ENCODE assay signal across 12 cellular contexts in the genomic region with DNA sequence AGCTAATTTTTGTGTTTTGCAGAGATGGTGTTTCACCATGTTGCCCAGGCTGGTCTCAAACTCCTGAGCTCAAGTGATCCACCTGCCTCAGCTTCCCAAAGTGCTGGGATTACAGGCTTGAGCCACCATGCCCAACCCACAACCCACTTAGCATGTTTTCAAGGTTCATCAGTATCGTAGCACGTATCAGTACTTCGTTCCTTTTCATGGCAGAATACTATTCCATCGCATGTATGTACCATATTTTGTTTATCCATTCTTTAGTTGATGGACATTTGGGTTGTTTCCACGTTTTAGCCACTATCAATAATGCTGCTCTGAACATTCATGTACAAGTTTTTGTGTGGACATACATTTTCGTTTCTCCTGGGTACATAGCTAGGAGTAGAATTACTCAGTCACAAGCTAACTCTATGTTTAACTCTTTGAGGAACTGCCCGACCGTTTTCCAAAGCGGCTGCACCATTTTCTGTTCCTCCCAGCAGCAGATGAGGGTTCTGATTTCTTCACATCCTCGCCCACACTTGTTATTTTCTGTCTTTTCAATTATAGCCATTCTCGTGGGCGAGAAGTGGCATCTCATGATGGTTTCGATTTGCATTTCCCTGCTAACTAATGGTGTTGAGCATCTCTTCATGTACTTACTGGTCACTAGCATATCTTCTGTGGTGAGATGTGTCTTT.
"Had no signal": no experiment of that assay in that cellular context is flagged by ENCODE, and none has a peak within 500 bp of the region (broad histone marks: within the 10 kb centered on the region; RNA-seq: fewer than 3 reads in every experiment).

No MANE protein-coding gene starts in this region.

- H3K4me1 Mint-ChIP-seq: mesothelial cell of epicardium, WTC11 had no signal

- DNase-seq: activated CD4-positive, alpha-beta memory T cell treated with anti-CD3 and anti-CD28 coated beads, Interleukin-2, amount 10 ng/mL, durations not matched to agents 7 days and 5 days; activated CD4-positive, alpha-beta T cell treated with anti-CD3 and anti-CD28 coated beads for 4 hours; activated T-cell treated with anti-CD3 and anti-CD28 coated beads, Interleukin-2, amount 50 U/mL, for 48 hours; aorta; sigmoid colon; spleen; T-helper 2 cell had no signal

- H3K4me1 ChIP-seq: gastroesophageal sphincter, sigmoid colon, spleen, tibial nerve had no signal

- H3K27ac ChIP-seq: gastroesophageal sphincter, sigmoid colon, spleen, tibial nerve had no signal

- H3K27me3 ChIP-seq: gastroesophageal sphincter, sigmoid colon, spleen, tibial nerve had no signal

- H3K4me3 Mint-ChIP-seq: activated CD4-positive, alpha-beta memory T cell treated with anti-CD3 and anti-CD28 coated beads, Interleukin-2, amount 10 ng/mL, durations not matched to agents 7 days and 5 days; mesothelial cell of epicardium; WTC11 had no signal

- H3K4me3 ChIP-seq: gastroesophageal sphincter, lung, sigmoid colon, spleen, tibial nerve had no signal

- H3K27ac Mint-ChIP-seq: activated CD4-positive, alpha-beta memory T cell treated with anti-CD3 and anti-CD28 coated beads, Interleukin-2, amount 10 ng/mL, durations not matched to agents 7 days and 5 days; mesothelial cell of epicardium; WTC11 had no signal

- ATAC-seq: gastroesophageal sphincter, WTC11 had no signal

- H3K27me3 Mint-ChIP-seq: activated CD4-positive, alpha-beta memory T cell treated with anti-CD3 and anti-CD28 coated beads, Interleukin-2, amount 10 ng/mL, durations not matched to agents 7 days and 5 days had no signal
